8 cellular contexts compared by ENCODE assay signal in genomic region chr2:132009874-132010521, GRCh38.
DNase-seq lines count a peak whose midpoint lies in the region; ATAC-seq, FAIRE-seq and TF ChIP-seq lines count a peak whose summit lies in the region.

No MANE protein-coding gene starts in this region.

- no peak overlapping the region for H3K9ac ChIP-seq in HepG2 (ENCODE audit: insufficient read depth, low read depth, low read length)

- no peaks in the 10 kb centered on the region for H4K20me1 ChIP-seq in HepG2 (ENCODE audit: insufficient read depth, low read length)

- POLR2A ChIA-PET in HepG2 (lab: Yijun Ruan, JAX): no interaction called here

- H3K27me3 ChIP-seq in HepG2 (ENCODE audit: control insufficient read depth in 1 of 2, insufficient read depth in 2 of 2, low read length in 2 of 2) (peaks cover 4 to 17% of the 10 kb centered on the region in 2 experiments; a peak in 4 of 5 replicates), right lobe of liver (no peaks in the 10 kb centered on the region), body of pancreas (peaks cover 0 to 10% of the 10 kb centered on the region in 2 donors), lower lobe of right lung (ENCODE audit: low read depth) (peaks cover 27% of the 10 kb centered on the region)

- H3K79me2 ChIP-seq in HepG2 (ENCODE audit: insufficient read depth, low read length): no peaks in the 10 kb centered on the region

- no peak for TF ChIP-seq EP300 in HepG2 (IDR thresholded peaks at IDR 0.05; ENCODE audit: low read depth in 2 of 2, low read length in 2 of 2)
- TF ChIP-seq EP300 in HepG2 (CRISPR knock-in tag; IDR thresholded peaks at IDR 0.05; ENCODE audit: borderline replicate concordance): no peak

- CTCF ChIA-PET in HepG2 (lab: Yijun Ruan, JAX; ENCODE audit: low intra/inter-chr PET ratio, low total read pairs): no interaction called here

- peak overlapping the region; percentile 33 to 59 (median 58); a peak in 5 of 6 replicates for H3K4me3 ChIP-seq in HepG2 (replicated peaks in 1 of 3; ENCODE audit: insufficient read depth in 1 of 3, low read depth in 2 of 3, low read length in 3 of 3)
- H3K4me3 ChIP-seq in right lobe of liver: no peak overlapping the region
- no peak overlapping the region for H3K4me3 ChIP-seq in body of pancreas
- peak overlapping the region; percentile 30 for H3K4me3 ChIP-seq in lower lobe of right lung
- peak overlapping the region; percentile 42 for H3K4me3 ChIP-seq in urinary bladder (ENCODE audit: low read depth, low read length)

- peaks cover 0 to 2% of the 10 kb centered on the region in 2 donors for H3K9me3 Mint-ChIP-seq in activated naive CD4-positive, alpha-beta T cell treated with anti-CD3 and anti-CD28 coated beads, Interleukin-2, amount 50 U/mL, for 72 hours

- no peak overlapping the region for H3K27ac Mint-ChIP-seq in activated naive CD4-positive, alpha-beta T cell treated with anti-CD3 and anti-CD28 coated beads, Interleukin-2, amount 50 U/mL, for 72 hours

- H3K4me1 ChIP-seq in HepG2 (ENCODE audit: insufficient read depth, low read length) (peaks cover 5% of the 10 kb centered on the region; the same call in 1 of the 2 replicates), right lobe of liver (no peaks in the 10 kb centered on the region), body of pancreas (peaks cover 16% of the 10 kb centered on the region), lower lobe of right lung (no peaks in the 10 kb centered on the region), urinary bladder (ENCODE audit: insufficient read depth) (no peaks in the 10 kb centered on the region)

- no peak for TF ChIP-seq POLR2A in HepG2 (IDR thresholded peaks at IDR 0.05; ENCODE audit: insufficient read depth in 1 of 2, low read depth in 2 of 2, low read length in 2 of 2)
- no peak for TF ChIP-seq POLR2A in right lobe of liver (IDR thresholded peaks at IDR 0.05)
- TF ChIP-seq POLR2A in body of pancreas (IDR thresholded peaks at IDR 0.05): no peak

- in situ Hi-C loops in HepG2 (cut with HindIII; ENCODE audit: extremely low pct_ligation_motif_present, low pct_unique_long_range_greater_than_20kb): no loop called here

- H3K36me3 ChIP-seq in HepG2 (replicated peaks in 1 of 2; ENCODE audit: control insufficient read depth in 1 of 2, insufficient read depth in 2 of 2, low read length in 2 of 2) (no peaks in the 10 kb centered on the region), right lobe of liver (no peaks in the 10 kb centered on the region), body of pancreas (replicated peaks in 1 of 2; ENCODE audit: insufficient read depth in 1 of 2, low read depth in 2 of 2) (no peaks in the 10 kb centered on the region), lower lobe of right lung (no peaks in the 10 kb centered on the region), urinary bladder (ENCODE audit: insufficient read depth) (no peaks in the 10 kb centered on the region)

- TF ChIP-seq CTCF in HepG2 (CRISPR knock-in tag; IDR thresholded peaks at IDR 0.05): no peak
- TF ChIP-seq CTCF in right lobe of liver (IDR thresholded peaks at IDR 0.05): no peak
- no peak for TF ChIP-seq CTCF in body of pancreas (IDR thresholded peaks at IDR 0.05)
- TF ChIP-seq CTCF in lower lobe of right lung (IDR thresholded peaks at IDR 0.05): no peak

- peak overlapping the region; percentile 60 for H3K4me2 ChIP-seq in HepG2 (ENCODE audit: low read depth, low read length)

- DNase-seq in HepG2 (ENCODE audit: low spot score) (no peak), right lobe of liver (no peak), body of pancreas (peak in 2 of 4 donors; percentile 20 to 31), lower lobe of right lung (peak; percentile 17)
- DNase-seq in activated naive CD4-positive, alpha-beta T cell treated with anti-CD3 and anti-CD28 coated beads, Interleukin-2, amount 50 U/mL, for 72 hours (ENCODE audit: low spot score in 2 of 2): no peak

- TF ChIP-seq RAD21 in HepG2 (CRISPR knock-in tag; IDR thresholded peaks at IDR 0.05): no peak

- no peak for FAIRE-seq in HepG2 (lab: Jason Lieb, UNC)

- H2AFZ ChIP-seq in HepG2 (ENCODE audit: low read length): no peak overlapping the region

- intact Hi-C loops in HepG2 (cut with micrococcal nuclease; ENCODE audit: unreplicated experiment) (no loop called here), right lobe of liver (cut with DNase I) (no loop called here), body of pancreas (cut with DNase I) (no loop called here), lower lobe of right lung (cut with DNase I) (no loop called here)

- peaks cover 0 to 5% of the 10 kb centered on the region in 2 donors for H3K36me3 Mint-ChIP-seq in activated naive CD4-positive, alpha-beta T cell treated with anti-CD3 and anti-CD28 coated beads, Interleukin-2, amount 50 U/mL, for 72 hours

- no TSS peak for BruUV-seq in HepG2 (replicated peaks; lab: Mats Ljungman, UMichigan)

- WGBS in HepG2 (ENCODE audit: low lambda C conversion rate): 5% methylated on average over 56 of the region's 56 CpGs
- under 1% methylated on average over 48 of the region's 56 CpGs for WGBS in right lobe of liver (ENCODE audit: insufficient coverage, low coverage, low lambda C conversion rate, missing lambda C conversion rate)
- whole genome bisulfite sequencing in body of pancreas, 2 donors: 2% methylated on average over 53 to 56 of the region's 56 CpGs
- WGBS in urinary bladder: 2% methylated on average over 56 of the region's 56 CpGs

- H3K27ac ChIP-seq in HepG2 (ENCODE audit: extremely low read length, insufficient read depth, low read length) (no peak overlapping the region), right lobe of liver (no peak overlapping the region), body of pancreas (peak overlapping the region in 2 of 4 donors; percentile 17 to 51), lower lobe of right lung (no peak overlapping the region), urinary bladder (ENCODE audit: low read depth) (no peak overlapping the region)

- ATAC-seq in HepG2: no peak
- no peak for ATAC-seq in right lobe of liver
- peak; percentile 27 for ATAC-seq in body of pancreas
- no peak for ATAC-seq in lower lobe of right lung
- ATAC-seq in HG03097 (IDR thresholded peaks at IDR 0.05; ENCODE audit: low FRiP score, unreplicated experiment): no peak
- no peak for ATAC-seq in GM18519 (IDR thresholded peaks at IDR 0.05; ENCODE audit: low FRiP score, unreplicated experiment)
- ATAC-seq in activated naive CD4-positive, alpha-beta T cell treated with anti-CD3 and anti-CD28 coated beads, Interleukin-2, amount 50 U/mL, for 72 hours: no peak

- H3K9me3 ChIP-seq in HepG2 (ENCODE audit: low read length): no peaks in the 10 kb centered on the region
- H3K9me3 ChIP-seq in right lobe of liver: no peaks in the 10 kb centered on the region
- H3K9me3 ChIP-seq in body of pancreas: no peaks in the 10 kb centered on the region
- no peaks in the 10 kb centered on the region for H3K9me3 ChIP-seq in lower lobe of right lung

TF ChIP-seq in HepG2, 621 proteins besides CTCF, POLR2A, EP300 and RAD21 (continues in another document):
- TF ChIP-seq EZH2 (conservative IDR thresholded peaks at IDR 0.05; ENCODE audit: low read depth, low read length): peak; percentile 92
- TF ChIP-seq AGO1 (IDR thresholded peaks at IDR 0.05; ENCODE audit: low read depth, low read length, poor library complexity, severe bottlenecking): peak; percentile 23
- peak; percentile 76; the same call in 1 of the 2 replicates for TF ChIP-seq ZNF142 (CRISPR knock-in tag; IDR thresholded peaks at IDR 0.05)
- peak; percentile 45; the same call in 1 of the 2 replicates for TF ChIP-seq ZNF777 (CRISPR knock-in tag; IDR thresholded peaks at IDR 0.05)
- no peak for TF ChIP-seq ZNF580 (CRISPR knock-in tag; IDR thresholded peaks at IDR 0.05; ENCODE audit: borderline replicate concordance, low read depth)
- peak; percentile 58; the same call in 1 of the 2 replicates for TF ChIP-seq MTF2 (CRISPR knock-in tag; IDR thresholded peaks at IDR 0.05; ENCODE audit: borderline replicate concordance)

Comparison
In these comparisons a context has a peak if more than half of its experiments do, and no peak if none do; other contexts are left out.
1. H3K4me3 ChIP-seq: peak in HepG2 (3 of 3), lower lobe of right lung (single experiment) and urinary bladder (single experiment); none in right lobe of liver (0 of 3) and body of pancreas (0 of 2).